9 cellular contexts compared by ENCODE assay signal in genomic region chr2:126050991-126051736, GRCh38.
"Had no signal": no experiment of that assay in that cellular context is flagged by ENCODE, and none has a peak within 500 bp of the region (broad histone marks: within the 10 kb centered on the region; RNA-seq: fewer than 3 reads in every experiment).

No MANE protein-coding gene starts in this region.

- H3K4me3 ChIP-seq: GM23338, K562 had no signal

- H3K4me3 Mint-ChIP-seq: GM23338, H9 had no signal

- ATAC-seq: GM23338, K562 had no signal

- H3K4me1 Mint-ChIP-seq: GM23338, H9 had no signal

- FAIRE-seq: H1, H54, HTR-8/SVneo, K562 had no signal

- H3K4me2 ChIP-seq: GM23338 had no signal

- DNase-seq: H9, HCEC 1CT, IMR-90, KG1 had no signal

- H3K27ac Mint-ChIP-seq: GM23338, H9 had no signal

- H2AFZ ChIP-seq: GM23338 had no signal
